In genomic region chr19:29683009-29683408, GRCh38 we compare ENCODE assay signal across 2 cellular contexts.
A peak's percentile ranks its signal among the peaks of the same experiment; 100 is the strongest.
TF ChIP-seq lines count a peak whose summit lies in the region.

No MANE protein-coding gene starts in this region.

TF ChIP-seq in HepG2, 621 proteins besides CTCF, POLR2A, EP300 and RAD21:
- no peak for TF ChIP-seq SP4 (CRISPR knock-in tag; IDR thresholded peaks at IDR 0.05)
TF ChIP-seq in HepG2: peak in this region for 0.

TF ChIP-seq in K562, 482 proteins besides CTCF, POLR2A, EP300 and RAD21:
- TF ChIP-seq ZNF165 (CRISPR knock-in tag; IDR thresholded peaks at IDR 0.05; ENCODE audit: borderline replicate concordance) (no peak), FOXK1 (CRISPR knock-in tag; IDR thresholded peaks at IDR 0.05; ENCODE audit: borderline replicate concordance) (no peak), SOX6 (IDR thresholded peaks at IDR 0.05) (peak; percentile 83), ZBTB33 (CRISPR knock-in tag; IDR thresholded peaks at IDR 0.05) (peak; percentile 50; the same call in 1 of the 2 replicates)
TF ChIP-seq in K562: peak in this region for 2.
